ENCODE assay signal across 26 cellular contexts in the genomic region with DNA sequence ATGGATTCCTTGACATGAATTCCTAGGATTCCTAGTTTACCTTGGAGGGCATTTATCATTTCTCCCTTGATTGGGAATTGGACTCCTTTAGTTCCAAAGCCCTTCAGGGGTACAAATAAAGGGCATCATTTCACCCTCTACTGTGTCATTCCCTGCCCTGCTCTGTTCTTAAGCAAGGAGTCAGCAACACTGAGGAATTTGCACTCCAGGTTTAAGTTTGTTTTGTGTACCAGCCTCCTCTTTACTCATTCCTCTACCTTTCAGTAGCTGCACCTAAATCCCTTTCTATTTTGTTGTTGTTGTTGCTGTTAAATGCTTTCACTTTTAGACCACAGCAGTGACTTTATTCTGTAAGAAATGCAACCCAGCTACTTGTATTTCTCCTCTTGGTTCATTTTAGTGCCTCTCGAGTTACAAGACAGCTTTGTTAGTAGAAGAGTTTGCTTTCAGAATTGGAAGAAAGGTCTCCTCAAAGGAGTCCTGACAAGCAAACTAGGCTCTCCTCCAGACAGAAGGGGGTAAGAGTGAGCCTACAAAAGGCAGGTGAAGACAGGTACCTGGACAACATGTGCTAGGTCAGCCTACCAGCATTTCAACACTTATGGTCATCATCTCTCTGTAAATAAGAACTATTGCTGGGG.
A peak's percentile ranks its signal among the peaks of the same experiment; 100 is the strongest.
DNase-seq lines count a peak whose midpoint lies in the region; ATAC-seq, FAIRE-seq and TF ChIP-seq lines count a peak whose summit lies in the region.
"Had no signal": no experiment of that assay in that cellular context is flagged by ENCODE, and none has a peak within 500 bp of the region (broad histone marks: within the 10 kb centered on the region; RNA-seq: fewer than 3 reads in every experiment).

No MANE protein-coding gene starts in this region.

- H3K79me2 ChIP-seq in GM23338 (replicated peaks; ENCODE audit: insufficient read depth) (peaks cover 15% of the 10 kb centered on the region), keratinocyte (ENCODE audit: control insufficient read depth, insufficient read depth, low read length) (no peaks in the 10 kb centered on the region), trophoblast cell (ENCODE audit: control insufficient read depth, insufficient read depth, low read length, poor library complexity) (no peaks in the 10 kb centered on the region)

- H3K4ac ChIP-seq in trophoblast cell (ENCODE audit: low read depth, low read length): no peak overlapping the region

- H3K4me3 Mint-ChIP-seq in GM23338: no peak overlapping the region
- H3K4me3 Mint-ChIP-seq in stimulated activated memory B cell treated with anti-CD40 and anti-IgM and Interleukin-4, amounts not matched to agents 10 μg/mL and 1 μg/mL and 100 μg/mL, for 72 hours: no peak overlapping the region
- H3K4me3 Mint-ChIP-seq: activated CD4-positive, alpha-beta T cell treated with anti-CD3 and anti-CD28 coated beads, Interleukin-2, amount 10 ng/mL, durations not matched to agents 7 days and 5 days; central memory CD8-positive, alpha-beta T cell; T-cell had no signal

- TF ChIP-seq CTCF in GM23338 (conservative IDR thresholded peaks at IDR 0.05; ENCODE audit: low read depth in 2 of 2) (no peak), Panc1 (IDR thresholded peaks at IDR 0.05) (no peak), keratinocyte (optimal IDR thresholded peaks at IDR 0.05 in 1 of 3, IDR thresholded peaks at IDR 0.05 in 1 of 3, conservative IDR thresholded peaks at IDR 0.05 in 1 of 3; ENCODE audit: extremely low read depth in 1 of 3, insufficient read depth in 2 of 3, low read length in 3 of 3) (no peak)

- H2BK5ac ChIP-seq in trophoblast cell (ENCODE audit: low read depth, low read length, poor library complexity): no peak overlapping the region

- no peaks in the 10 kb centered on the region for H3K9me1 ChIP-seq in keratinocyte (ENCODE audit: control insufficient read depth, extremely low read depth, insufficient read depth, low read length)

- H3K36me3 Mint-ChIP-seq in GM23338 (ENCODE audit: low read depth): peaks cover 46% of the 10 kb centered on the region
- no peaks in the 10 kb centered on the region for H3K36me3 Mint-ChIP-seq in stimulated activated memory B cell treated with anti-CD40 and anti-IgM and Interleukin-4, amounts not matched to agents 10 μg/mL and 1 μg/mL and 100 μg/mL, for 72 hours
- H3K36me3 Mint-ChIP-seq: activated naive CD4-positive, alpha-beta T cell treated with anti-CD3 and anti-CD28 coated beads, Interleukin-2, amount 50 U/mL, for 72 hours; T-cell had no signal

- H3K14ac ChIP-seq in trophoblast cell (ENCODE audit: low read length): no peak overlapping the region

- H4K20me1 ChIP-seq in GM23338 (replicated peaks; ENCODE audit: insufficient read depth) (no peaks in the 10 kb centered on the region), keratinocyte (ENCODE audit: control insufficient read depth, extremely low read depth, insufficient read depth, low read length) (no peaks in the 10 kb centered on the region)

- H4K8ac ChIP-seq in trophoblast cell (ENCODE audit: low read depth, low read length): no peak overlapping the region

- dilution Hi-C loops in keratinocyte (cut with MboI; ENCODE audit: extremely low pct_ligation_motif_present, low sequenced_read_pairs): no loop called here

- H3K9me2 ChIP-seq in GM23338 (ENCODE audit: insufficient read depth): no peaks in the 10 kb centered on the region

- POLR2A ChIA-PET in Panc1 (lab: Charles Lee): no interaction called here

- peak overlapping the region; percentile 58 for H2BK12ac ChIP-seq in trophoblast cell (ENCODE audit: low read length)

- H3K4me1 Mint-ChIP-seq in GM23338: peaks cover 59% of the 10 kb centered on the region
- no peaks in the 10 kb centered on the region for H3K4me1 Mint-ChIP-seq in stimulated activated memory B cell treated with anti-CD40 and anti-IgM and Interleukin-4, amounts not matched to agents 10 μg/mL and 1 μg/mL and 100 μg/mL, for 72 hours
- H3K4me1 Mint-ChIP-seq: activated CD4-positive, alpha-beta T cell treated with anti-CD3 and anti-CD28 coated beads, Interleukin-2, amount 10 ng/mL, durations not matched to agents 7 days and 5 days; central memory CD8-positive, alpha-beta T cell; T-cell had no signal

- no peak overlapping the region for H2BK120ac ChIP-seq in trophoblast cell (ENCODE audit: insufficient read depth, low read length, poor library complexity)

- no peak overlapping the region for H4K12ac ChIP-seq in trophoblast cell (ENCODE audit: low read depth, low read length)

- peak; percentile 25 for DNase-seq in GM23338 (ENCODE audit: low spot score)
- DNase-seq in Panc1 (ENCODE audit: low read depth, low spot score): no peak
- no peak for DNase-seq in keratinocyte (ENCODE audit: low read depth, low spot score)
- DNase-seq in trophoblast cell: no peak
- no peak for DNase-seq in SHP77 treated with DMSO at 0.1 percent for 48 hours (lab: John Stamatoyannopoulos, UW)
- DNase-seq in activated CD4-positive, alpha-beta T cell treated with anti-CD3 and anti-CD28 coated beads, Interleukin-2, amount 50 U/mL, for 48 hours: no peak
- DNase-seq: activated CD4-positive, alpha-beta T cell treated with anti-CD3 and anti-CD28 coated beads, Interleukin-2, amount 10 ng/mL, durations not matched to agents 7 days and 5 days; aorta; dorsolateral prefrontal cortex; GF-D8; IMR-90; left colon; NCI-H1417 treated with DMSO at 0.1 percent for 48 hours; NCI-H2171; NCI-H526 treated with DMSO at 0.1 percent for 48 hours; retina; Right ventricle myocardium superior; spleen; stimulated activated CD4-positive, alpha-beta T cell treated with anti-CD3 and anti-CD28 coated beads, Interleukin-4, amount 100 ng/mL, for 1 hour; stimulated activated naive CD4-positive, alpha-beta T cell treated with Interleukin-2 at 50 U/mL for 16 hours; T-cell had no signal

- no peak overlapping the region for H3K23ac ChIP-seq in trophoblast cell (ENCODE audit: low read length)

- no peak for FAIRE-seq in keratinocyte (lab: Jason Lieb, UNC)

- H3K4me1 ChIP-seq in GM23338 (ENCODE audit: insufficient read depth) (peaks cover 42% of the 10 kb centered on the region), Panc1 (ENCODE audit: control insufficient read depth, insufficient read depth, low read length) (peaks cover 29% of the 10 kb centered on the region), keratinocyte (ENCODE audit: control insufficient read depth, extremely low read depth, insufficient read depth, low read length) (no peaks in the 10 kb centered on the region), trophoblast cell (ENCODE audit: control insufficient read depth in 1 of 2, insufficient read depth in 2 of 2, low read length in 2 of 2) (peaks cover 0 to 6% of the 10 kb centered on the region in 2 experiments)
- H3K4me1 ChIP-seq: spleen had no signal

- H3K9me3 ChIP-seq in Panc1 (ENCODE audit: control insufficient read depth, insufficient read depth, low read depth, low read length): no peaks in the 10 kb centered on the region
- H3K9me3 ChIP-seq in keratinocyte (ENCODE audit: control insufficient read depth, low read depth, low read length): no peaks in the 10 kb centered on the region
- H3K9me3 ChIP-seq in trophoblast cell (ENCODE audit: insufficient read depth, low read depth, low read length): no peaks in the 10 kb centered on the region
- H3K9me3 ChIP-seq: thoracic aorta had no signal

- H2AK5ac ChIP-seq in trophoblast cell (ENCODE audit: low read length): no peak overlapping the region

- no peak overlapping the region for H2AFZ ChIP-seq in GM23338
- H2AFZ ChIP-seq in keratinocyte (ENCODE audit: control insufficient read depth, low read length): peak overlapping the region; percentile 11
- H2AFZ ChIP-seq in trophoblast cell (ENCODE audit: insufficient read depth, low read length, poor library complexity): no peak overlapping the region

- H3K4me2 ChIP-seq in GM23338 (no peak overlapping the region), keratinocyte (ENCODE audit: control insufficient read depth, extremely low read depth, insufficient read depth, low read depth, low read length) (no peak overlapping the region), trophoblast cell (ENCODE audit: low read length) (no peak overlapping the region)

- ATAC-seq in GM23338 (peak; percentile 65), Panc1 (no peak), HG03457 (IDR thresholded peaks at IDR 0.05; ENCODE audit: unreplicated experiment) (no peak)
- no peak for ATAC-seq in stimulated activated memory B cell treated with anti-CD40 and anti-IgM and Interleukin-4, amounts not matched to agents 10 μg/mL and 1 μg/mL and 100 μg/mL, for 72 hours
- ATAC-seq: activated naive CD4-positive, alpha-beta T cell treated with anti-CD3 and anti-CD28 coated beads, Interleukin-2, amount 50 U/mL, for 72 hours; left colon; T-cell had no signal

- H3F3A ChIP-seq in GM23338 (replicated peaks; ENCODE audit: low read depth): no peaks in the 10 kb centered on the region

- intact Hi-C loops in Panc1 (cut with micrococcal nuclease; ENCODE audit: unreplicated experiment): loop anchor here (10.0 kb wide), 1 partner anchor 152 kb away; no protein-coding TSS in a partner anchor

- in situ Hi-C loops in Panc1 (cut with HindIII; ENCODE audit: low pct_unique_long_range_greater_than_20kb, low sequenced_read_pairs): no loop called here

- BruUV-seq in Panc1 (replicated peaks; lab: Mats Ljungman, UMichigan): no TSS peak

- H3K9ac ChIP-seq in keratinocyte (ENCODE audit: control insufficient read depth, extremely low read depth, insufficient read depth, low read length) (no peak overlapping the region), trophoblast cell (ENCODE audit: low read length) (no peak overlapping the region)

- H3K27me3 Mint-ChIP-seq in GM23338 (ENCODE audit: insufficient read depth, low read depth, poor library complexity): no peaks in the 10 kb centered on the region
- H3K27me3 Mint-ChIP-seq in stimulated activated memory B cell treated with anti-CD40 and anti-IgM and Interleukin-4, amounts not matched to agents 10 μg/mL and 1 μg/mL and 100 μg/mL, for 72 hours: no peaks in the 10 kb centered on the region
- H3K27me3 Mint-ChIP-seq: activated CD4-positive, alpha-beta T cell treated with anti-CD3 and anti-CD28 coated beads, Interleukin-2, amount 10 ng/mL, durations not matched to agents 7 days and 5 days; central memory CD8-positive, alpha-beta T cell; T-cell had no signal

- H3K36me3 ChIP-seq in GM23338 (ENCODE audit: insufficient read depth): no peaks in the 10 kb centered on the region
- H3K36me3 ChIP-seq in Panc1 (ENCODE audit: control insufficient read depth, insufficient read depth, low read length): no peaks in the 10 kb centered on the region
- H3K36me3 ChIP-seq in keratinocyte (ENCODE audit: control insufficient read depth in 2 of 2, extremely low read depth in 1 of 2, insufficient read depth in 2 of 2, low read length in 2 of 2): no peaks in the 10 kb centered on the region
- H3K36me3 ChIP-seq in trophoblast cell (ENCODE audit: control insufficient read depth in 1 of 2, insufficient read depth in 2 of 2, low read length in 2 of 2): no peaks in the 10 kb centered on the region
- H3K36me3 ChIP-seq: spleen, thoracic aorta had no signal

- no CpG with 5 or more reads among the region's 1 CpG for WGBS in trophoblast cell (ENCODE audit: extremely low coverage, insufficient coverage, insufficient read length)

- H3K27ac Mint-ChIP-seq in GM23338: peak overlapping the region; percentile 81; the same call in 1 of the 2 replicates
- no peak overlapping the region for H3K27ac Mint-ChIP-seq in stimulated activated memory B cell treated with anti-CD40 and anti-IgM and Interleukin-4, amounts not matched to agents 10 μg/mL and 1 μg/mL and 100 μg/mL, for 72 hours
- H3K27ac Mint-ChIP-seq: activated CD4-positive, alpha-beta T cell treated with anti-CD3 and anti-CD28 coated beads, Interleukin-2, amount 10 ng/mL, durations not matched to agents 7 days and 5 days; activated naive CD4-positive, alpha-beta T cell treated with anti-CD3 and anti-CD28 coated beads, Interleukin-2, amount 50 U/mL, for 72 hours; T-cell had no signal

- H3K27me3 ChIP-seq in GM23338 (ENCODE audit: insufficient read depth) (no peaks in the 10 kb centered on the region), Panc1 (ENCODE audit: control insufficient read depth, insufficient read depth, low read length) (no peaks in the 10 kb centered on the region), keratinocyte (ENCODE audit: control insufficient read depth, extremely low read depth, insufficient read depth, low read length) (no peaks in the 10 kb centered on the region), trophoblast cell (ENCODE audit: insufficient read depth, low read length) (no peaks in the 10 kb centered on the region)
- H3K27me3 ChIP-seq: spleen had no signal

- H4K91ac ChIP-seq in trophoblast cell (ENCODE audit: low read depth, low read length): no peak overlapping the region

- peaks cover 4% of the 10 kb centered on the region for H3K79me1 ChIP-seq in trophoblast cell (ENCODE audit: low read length)

- no peak overlapping the region for H3K18ac ChIP-seq in trophoblast cell (ENCODE audit: low read length)

- H3K9me3 Mint-ChIP-seq in GM23338: no peaks in the 10 kb centered on the region
- no peaks in the 10 kb centered on the region for H3K9me3 Mint-ChIP-seq in stimulated activated memory B cell treated with anti-CD40 and anti-IgM and Interleukin-4, amounts not matched to agents 10 μg/mL and 1 μg/mL and 100 μg/mL, for 72 hours
- H3K9me3 Mint-ChIP-seq: activated CD4-positive, alpha-beta T cell treated with anti-CD3 and anti-CD28 coated beads, Interleukin-2, amount 10 ng/mL, durations not matched to agents 7 days and 5 days; activated naive CD4-positive, alpha-beta T cell treated with anti-CD3 and anti-CD28 coated beads, Interleukin-2, amount 50 U/mL, for 72 hours; central memory CD8-positive, alpha-beta T cell; T-cell had no signal

- H3K27ac ChIP-seq in GM23338 (ENCODE audit: low read depth) (peak overlapping the region; percentile 46), Panc1 (ENCODE audit: low read length) (peak overlapping the region; percentile 83), keratinocyte (ENCODE audit: control insufficient read depth, insufficient read depth, low read length) (no peak overlapping the region), trophoblast cell (ENCODE audit: low read depth, low read length) (no peak overlapping the region)
- H3K27ac ChIP-seq: dorsolateral prefrontal cortex, spleen, thoracic aorta had no signal

- H3K4me3 ChIP-seq in GM23338: no peak overlapping the region
- no peak overlapping the region for H3K4me3 ChIP-seq in Panc1 (ENCODE audit: low read depth in 2 of 2, low read length in 2 of 2)
- H3K4me3 ChIP-seq in keratinocyte (ENCODE audit: control insufficient read depth in 2 of 3, extremely low read depth in 1 of 3, insufficient read depth in 2 of 3, low read depth in 1 of 3, low read length in 3 of 3): no peak overlapping the region
- H3K4me3 ChIP-seq in trophoblast cell (ENCODE audit: low read depth, low read length): no peak overlapping the region
- H3K4me3 ChIP-seq: dorsolateral prefrontal cortex, spleen, thoracic aorta had no signal

- CTCF ChIA-PET in Panc1 (lab: Charles Lee): no interaction called here

Comparison
In these comparisons a context has a peak if more than half of its experiments do, and no peak if none do; other contexts are left out.
1. H3K27ac ChIP-seq: peak in GM23338 (single experiment) and Panc1 (single experiment); none in keratinocyte (single experiment) and trophoblast cell (single experiment).